In the genomic region with DNA sequence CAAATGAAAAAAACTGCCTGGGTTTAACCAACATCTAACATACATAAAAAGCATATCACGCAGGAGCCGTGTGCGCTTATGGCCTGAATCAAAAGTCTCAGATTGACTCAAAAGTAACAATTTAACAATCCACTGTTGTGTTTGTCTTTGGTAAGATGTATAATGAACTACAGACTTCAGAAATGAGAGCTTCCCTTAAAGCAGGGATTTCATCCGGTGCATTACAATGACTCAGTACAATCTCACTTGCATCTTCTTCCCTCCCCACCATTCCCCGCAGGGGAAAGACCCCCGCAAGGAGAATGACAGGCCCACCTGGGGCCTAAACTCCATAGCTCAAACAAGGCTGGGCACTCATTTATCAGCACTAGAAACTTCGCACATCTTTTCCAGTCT, we compare ENCODE assay signal across 8 cellular contexts. TPM values are rescaled to one million over a fixed set of nuclear protein-coding genes. Genes with fewer than 3 reads are reported as not detected.
DNase-seq lines count a peak whose midpoint lies in the region; ATAC-seq and TF ChIP-seq lines count a peak whose summit lies in the region.

No MANE protein-coding gene starts in this region.

- H3K9me3 ChIP-seq in BLaER1 treated with 17β-estradiol and CSF1 and Interleukin-3, amounts not matched to agents 10 nM and 100 nM (replicated peaks in 1 of 11): peaks cover 0 to 24% (median 6%) of the 10 kb centered on the region in 11 experiments; a peak in 9 of 22 replicates
- no peaks in the 10 kb centered on the region for H3K9me3 ChIP-seq in sigmoid colon

- peak overlapping the region; percentile 88 to 97 (median 92) for H3K4me3 ChIP-seq in BLaER1 treated with 17β-estradiol and CSF1 and Interleukin-3, amounts not matched to agents 10 nM and 100 nM
- H3K4me3 ChIP-seq in WI38 (ENCODE audit: low read depth, low read length) (peak overlapping the region; percentile 77), fibroblast of villous mesenchyme (ENCODE audit: low read depth, low read length) (peak overlapping the region; percentile 80), sigmoid colon (peak overlapping the region; percentile 78 to 92 (median 82))

- no peaks in the 10 kb centered on the region for H3K27me3 ChIP-seq in BLaER1 treated with 17β-estradiol and CSF1 and Interleukin-3, amounts not matched to agents 10 nM and 100 nM
- no peaks in the 10 kb centered on the region for H3K27me3 ChIP-seq in sigmoid colon

- peaks cover 24 to 56% (median 54%) of the 10 kb centered on the region in 11 experiments; a peak in 20 of 22 replicates for H4K20me1 ChIP-seq in BLaER1 treated with 17β-estradiol and CSF1 and Interleukin-3, amounts not matched to agents 10 nM and 100 nM

- WGBS in sigmoid colon, 2 donors: 5 to 19% methylated on average over 7 of the region's 7 CpGs

- DNase-seq in fibroblast of villous mesenchyme (ENCODE audit: low read depth) (peak; percentile 39), sigmoid colon (no peak), NCI-H1417 treated with DMSO at 0.1 percent for 48 hours (lab: John Stamatoyannopoulos, UW) (no peak), ecto neural progenitor cell (ENCODE audit: low spot score) (no peak)

- ATAC-seq in GM19025 (IDR thresholded peaks at IDR 0.05; ENCODE audit: low read depth, unreplicated experiment): peak; percentile 32
- ATAC-seq in HG03175 (IDR thresholded peaks at IDR 0.05; ENCODE audit: unreplicated experiment): peak; percentile 30

- H3K9ac ChIP-seq in BLaER1 treated with 17β-estradiol and CSF1 and Interleukin-3, amounts not matched to agents 10 nM and 100 nM: peak overlapping the region; percentile 91 to 99 (median 98)

- H3K27ac ChIP-seq in BLaER1 treated with 17β-estradiol and CSF1 and Interleukin-3, amounts not matched to agents 10 nM and 100 nM: peak overlapping the region; percentile 92 to 98 (median 97)
- H3K27ac ChIP-seq in sigmoid colon: peak overlapping the region; percentile 93 to 96 (median 94)

- peaks cover 13 to 48% (median 35%) of the 10 kb centered on the region in 11 experiments; a peak in 20 of 22 replicates for H3K36me3 ChIP-seq in BLaER1 treated with 17β-estradiol and CSF1 and Interleukin-3, amounts not matched to agents 10 nM and 100 nM
- H3K36me3 ChIP-seq in sigmoid colon: no peaks in the 10 kb centered on the region

- intact Hi-C loops in sigmoid colon (cut with DNase I): loop anchor here (5.0 kb wide), 1 partner anchor 144 kb away; a partner anchor contains a TSS

- TF ChIP-seq POLR2A in sigmoid colon (IDR thresholded peaks at IDR 0.05): no peak

- peak overlapping the region; percentile 76 to 93 (median 85) for H3K4me2 ChIP-seq in BLaER1 treated with 17β-estradiol and CSF1 and Interleukin-3, amounts not matched to agents 10 nM and 100 nM

- TF ChIP-seq CTCF in WI38 (IDR thresholded peaks at IDR 0.05; ENCODE audit: low read depth, low read length): no peak
- TF ChIP-seq CTCF in fibroblast of villous mesenchyme (IDR thresholded peaks at IDR 0.05; ENCODE audit: insufficient read depth, low read depth, low read length): no peak
- no peak for TF ChIP-seq CTCF in sigmoid colon (IDR thresholded peaks at IDR 0.05)

- peaks cover 20 to 52% (median 23%) of the 10 kb centered on the region in 10 experiments for H3K4me1 ChIP-seq in BLaER1 treated with 17β-estradiol and CSF1 and Interleukin-3, amounts not matched to agents 10 nM and 100 nM
- H3K4me1 ChIP-seq in sigmoid colon: peaks cover 0 to 53% (median 34%) of the 10 kb centered on the region in 4 donors

- no peak for TF ChIP-seq EP300 in sigmoid colon (IDR thresholded peaks at IDR 0.05)

RNA-seq across cellular contexts. Expression of a gene that starts 1.4 kb away (rescaled TPM):
- 73.4 and 122 TPM in 2 replicates for total RNA-seq in fibroblast of villous mesenchyme
- total RNA-seq in sigmoid colon: 10 to 100 TPM; 71.8 to 99.9 (median 81.7) TPM
- 10 to 100 TPM; 25.8 to 30.7 (median 26.5) TPM for polyA plus RNA-seq in sigmoid colon
